2 cellular contexts compared by ENCODE assay signal in the genomic region with DNA sequence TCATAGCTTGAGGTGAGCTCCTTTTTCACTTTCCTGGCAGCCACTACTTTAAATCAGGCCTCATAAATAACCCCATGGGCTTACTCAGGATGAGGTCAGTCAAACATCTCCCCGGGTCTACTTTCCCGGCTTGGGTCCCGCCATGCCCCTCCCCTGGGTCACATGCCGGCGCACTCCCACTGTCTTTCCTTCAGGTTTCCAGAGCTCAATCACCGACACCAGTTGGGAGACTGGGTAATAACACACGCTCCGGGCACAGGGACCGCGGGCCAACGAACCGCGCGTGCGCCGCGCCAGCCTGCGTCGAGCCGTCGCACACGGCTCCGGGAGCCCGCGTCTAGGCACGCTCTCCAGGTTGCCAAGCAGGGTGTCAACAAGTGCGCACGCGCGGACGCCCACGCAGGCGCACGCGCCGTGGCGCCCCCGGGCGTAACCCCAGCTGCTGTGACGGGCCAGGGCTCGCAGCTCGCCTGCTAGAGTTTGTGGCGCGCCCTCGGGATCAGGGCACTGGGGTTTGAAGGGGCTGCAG.
TF ChIP-seq lines count a peak whose summit lies in the region.

No MANE protein-coding gene starts in this region.

TF ChIP-seq in liver, 16 proteins besides CTCF, POLR2A, EP300 and RAD21 (continued from another document):
- TF ChIP-seq, protein P1, sequence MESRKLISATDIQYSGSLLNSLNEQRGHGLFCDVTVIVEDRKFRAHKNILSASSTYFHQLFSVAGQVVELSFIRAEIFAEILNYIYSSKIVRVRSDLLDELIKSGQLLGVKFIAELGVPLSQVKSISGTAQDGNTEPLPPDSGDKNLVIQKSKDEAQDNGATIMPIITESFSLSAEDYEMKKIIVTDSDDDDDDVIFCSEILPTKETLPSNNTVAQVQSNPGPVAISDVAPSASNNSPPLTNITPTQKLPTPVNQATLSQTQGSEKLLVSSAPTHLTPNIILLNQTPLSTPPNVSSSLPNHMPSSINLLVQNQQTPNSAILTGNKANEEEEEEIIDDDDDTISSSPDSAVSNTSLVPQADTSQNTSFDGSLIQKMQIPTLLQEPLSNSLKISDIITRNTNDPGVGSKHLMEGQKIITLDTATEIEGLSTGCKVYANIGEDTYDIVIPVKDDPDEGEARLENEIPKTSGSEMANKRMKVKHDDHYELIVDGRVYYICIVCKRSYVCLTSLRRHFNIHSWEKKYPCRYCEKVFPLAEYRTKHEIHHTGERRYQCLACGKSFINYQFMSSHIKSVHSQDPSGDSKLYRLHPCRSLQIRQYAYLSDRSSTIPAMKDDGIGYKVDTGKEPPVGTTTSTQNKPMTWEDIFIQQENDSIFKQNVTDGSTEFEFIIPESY (IDR thresholded peaks at IDR 0.05) = no peak
- TF ChIP-seq FOXA1 (IDR thresholded peaks at IDR 0.05) (no peak), SP1 (IDR thresholded peaks at IDR 0.05) (no peak)

TF ChIP-seq in HepG2, 621 proteins besides CTCF, POLR2A, EP300 and RAD21 (continued from another document):
- TF ChIP-seq, protein P2, sequence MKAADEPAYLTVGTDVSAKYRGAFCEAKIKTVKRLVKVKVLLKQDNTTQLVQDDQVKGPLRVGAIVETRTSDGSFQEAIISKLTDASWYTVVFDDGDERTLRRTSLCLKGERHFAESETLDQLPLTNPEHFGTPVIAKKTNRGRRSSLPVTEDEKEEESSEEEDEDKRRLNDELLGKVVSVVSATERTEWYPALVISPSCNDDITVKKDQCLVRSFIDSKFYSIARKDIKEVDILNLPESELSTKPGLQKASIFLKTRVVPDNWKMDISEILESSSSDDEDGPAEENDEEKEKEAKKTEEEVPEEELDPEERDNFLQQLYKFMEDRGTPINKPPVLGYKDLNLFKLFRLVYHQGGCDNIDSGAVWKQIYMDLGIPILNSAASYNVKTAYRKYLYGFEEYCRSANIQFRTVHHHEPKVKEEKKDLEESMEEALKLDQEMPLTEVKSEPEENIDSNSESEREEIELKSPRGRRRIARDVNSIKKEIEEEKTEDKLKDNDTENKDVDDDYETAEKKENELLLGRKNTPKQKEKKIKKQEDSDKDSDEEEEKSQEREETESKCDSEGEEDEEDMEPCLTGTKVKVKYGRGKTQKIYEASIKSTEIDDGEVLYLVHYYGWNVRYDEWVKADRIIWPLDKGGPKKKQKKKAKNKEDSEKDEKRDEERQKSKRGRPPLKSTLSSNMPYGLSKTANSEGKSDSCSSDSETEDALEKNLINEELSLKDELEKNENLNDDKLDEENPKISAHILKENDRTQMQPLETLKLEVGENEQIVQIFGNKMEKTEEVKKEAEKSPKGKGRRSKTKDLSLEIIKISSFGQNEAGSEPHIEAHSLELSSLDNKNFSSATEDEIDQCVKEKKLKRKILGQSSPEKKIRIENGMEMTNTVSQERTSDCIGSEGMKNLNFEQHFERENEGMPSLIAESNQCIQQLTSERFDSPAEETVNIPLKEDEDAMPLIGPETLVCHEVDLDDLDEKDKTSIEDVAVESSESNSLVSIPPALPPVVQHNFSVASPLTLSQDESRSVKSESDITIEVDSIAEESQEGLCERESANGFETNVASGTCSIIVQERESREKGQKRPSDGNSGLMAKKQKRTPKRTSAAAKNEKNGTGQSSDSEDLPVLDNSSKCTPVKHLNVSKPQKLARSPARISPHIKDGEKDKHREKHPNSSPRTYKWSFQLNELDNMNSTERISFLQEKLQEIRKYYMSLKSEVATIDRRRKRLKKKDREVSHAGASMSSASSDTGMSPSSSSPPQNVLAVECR (CRISPR knock-in tag; IDR thresholded peaks at IDR 0.05; ENCODE audit: borderline replicate concordance) = no peak
